1 cellular context compared by ENCODE assay signal in the genomic region with DNA sequence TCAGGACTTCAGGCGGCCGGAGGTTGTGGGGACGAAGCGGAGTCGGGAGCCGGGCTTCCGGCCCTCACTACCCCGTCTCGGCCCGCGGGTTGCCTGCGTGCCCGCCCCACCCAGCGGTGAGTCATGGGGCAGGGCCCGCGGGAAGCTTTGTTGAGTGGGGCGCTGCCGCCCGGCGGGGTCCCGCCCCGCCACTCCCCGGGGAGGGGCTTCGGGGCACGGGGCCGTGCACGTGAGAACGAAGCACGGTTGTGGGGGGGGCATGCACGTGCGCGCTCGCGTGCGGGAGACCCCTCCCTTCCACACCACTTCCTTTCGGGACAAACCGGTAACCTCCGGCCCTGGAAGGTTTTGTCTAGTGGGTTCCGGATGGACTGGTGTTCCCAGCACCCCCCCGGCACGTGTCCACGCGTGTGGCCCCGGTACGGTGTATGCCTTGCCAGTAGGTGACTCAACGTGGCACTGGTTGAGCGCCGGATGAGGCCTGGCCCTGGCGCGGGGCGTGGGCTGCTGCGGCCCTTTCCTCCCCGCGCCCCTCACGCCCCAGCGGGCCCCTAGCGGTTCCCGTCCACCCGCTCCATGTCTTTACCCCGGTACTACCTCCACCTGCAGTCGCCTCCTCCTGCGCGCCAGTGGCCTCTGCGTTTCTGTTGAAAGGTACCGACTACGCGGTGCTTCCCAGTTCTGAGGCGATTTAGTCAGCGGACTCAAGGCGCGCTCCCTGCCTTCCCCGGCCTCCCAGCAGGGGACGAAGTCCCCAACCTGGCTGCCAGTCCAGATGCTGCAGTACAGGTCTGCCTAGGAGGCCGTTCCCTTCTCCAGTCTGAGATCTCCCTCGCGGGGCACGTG.
TF ChIP-seq lines count a peak whose summit lies in the region.

No MANE protein-coding gene starts in this region.

TF ChIP-seq in WTC11, 78 proteins besides CTCF, POLR2A, EP300 and RAD21 (continued from another document):
- TF ChIP-seq, protein P1, sequence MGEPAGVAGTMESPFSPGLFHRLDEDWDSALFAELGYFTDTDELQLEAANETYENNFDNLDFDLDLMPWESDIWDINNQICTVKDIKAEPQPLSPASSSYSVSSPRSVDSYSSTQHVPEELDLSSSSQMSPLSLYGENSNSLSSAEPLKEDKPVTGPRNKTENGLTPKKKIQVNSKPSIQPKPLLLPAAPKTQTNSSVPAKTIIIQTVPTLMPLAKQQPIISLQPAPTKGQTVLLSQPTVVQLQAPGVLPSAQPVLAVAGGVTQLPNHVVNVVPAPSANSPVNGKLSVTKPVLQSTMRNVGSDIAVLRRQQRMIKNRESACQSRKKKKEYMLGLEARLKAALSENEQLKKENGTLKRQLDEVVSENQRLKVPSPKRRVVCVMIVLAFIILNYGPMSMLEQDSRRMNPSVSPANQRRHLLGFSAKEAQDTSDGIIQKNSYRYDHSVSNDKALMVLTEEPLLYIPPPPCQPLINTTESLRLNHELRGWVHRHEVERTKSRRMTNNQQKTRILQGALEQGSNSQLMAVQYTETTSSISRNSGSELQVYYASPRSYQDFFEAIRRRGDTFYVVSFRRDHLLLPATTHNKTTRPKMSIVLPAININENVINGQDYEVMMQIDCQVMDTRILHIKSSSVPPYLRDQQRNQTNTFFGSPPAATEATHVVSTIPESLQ (CRISPR knock-in tag; IDR thresholded peaks at IDR 0.05): no peak
- TF ChIP-seq TCF7 (CRISPR knock-in tag; IDR thresholded peaks at IDR 0.05; ENCODE audit: low read depth) (no peak), NR2C2 (CRISPR knock-in tag; IDR thresholded peaks at IDR 0.05) (no peak), ZNF425 (CRISPR knock-in tag; conservative IDR thresholded peaks at IDR 0.05) (no peak), ATF2 (CRISPR knock-in tag; IDR thresholded peaks at IDR 0.05; ENCODE audit: borderline replicate concordance, low read depth) (no peak), IRF2 (CRISPR knock-in tag; IDR thresholded peaks at IDR 0.05; ENCODE audit: borderline replicate concordance, low read depth) (no peak), ZNF532 (CRISPR knock-in tag; IDR thresholded peaks at IDR 0.05; ENCODE audit: borderline replicate concordance) (no peak), GRHL2 (CRISPR knock-in tag; IDR thresholded peaks at IDR 0.05; ENCODE audit: insufficient replicate concordance, severe bottlenecking) (no peak), ZBTB43 (CRISPR knock-in tag; IDR thresholded peaks at IDR 0.05) (0 out of 2 replicates have a peak, but pooled peaks have one; percentile 51), SMAD4 (CRISPR knock-in tag; IDR thresholded peaks at IDR 0.05) (peak; percentile 40; the same call in 1 of the 2 replicates), PRRX2 (CRISPR knock-in tag; IDR thresholded peaks at IDR 0.05) (no peak), OVOL2 (CRISPR knock-in tag; IDR thresholded peaks at IDR 0.05; ENCODE audit: borderline replicate concordance) (no peak), FOXP4 (CRISPR knock-in tag; IDR thresholded peaks at IDR 0.05) (peak; percentile 19; the same call in 1 of the 2 replicates), E2F1 (CRISPR knock-in tag; IDR thresholded peaks at IDR 0.05) (no peak), RELA (CRISPR knock-in tag; IDR thresholded peaks at IDR 0.05; ENCODE audit: borderline replicate concordance) (no peak), TP53 (CRISPR knock-in tag; IDR thresholded peaks at IDR 0.05) (peak; percentile 35; the same call in 1 of the 2 replicates), RORB (CRISPR knock-in tag; IDR thresholded peaks at IDR 0.05) (no peak), GTF2I (CRISPR knock-in tag; conservative IDR thresholded peaks at IDR 0.05) (no peak), FOXK1 (CRISPR knock-in tag; IDR thresholded peaks at IDR 0.05) (peak; percentile 50; the same call in 1 of the 2 replicates), ZNF232 (CRISPR knock-in tag; IDR thresholded peaks at IDR 0.05) (no peak; the same call in 1 of the 2 replicates)
- TF ChIP-seq, protein P2, sequence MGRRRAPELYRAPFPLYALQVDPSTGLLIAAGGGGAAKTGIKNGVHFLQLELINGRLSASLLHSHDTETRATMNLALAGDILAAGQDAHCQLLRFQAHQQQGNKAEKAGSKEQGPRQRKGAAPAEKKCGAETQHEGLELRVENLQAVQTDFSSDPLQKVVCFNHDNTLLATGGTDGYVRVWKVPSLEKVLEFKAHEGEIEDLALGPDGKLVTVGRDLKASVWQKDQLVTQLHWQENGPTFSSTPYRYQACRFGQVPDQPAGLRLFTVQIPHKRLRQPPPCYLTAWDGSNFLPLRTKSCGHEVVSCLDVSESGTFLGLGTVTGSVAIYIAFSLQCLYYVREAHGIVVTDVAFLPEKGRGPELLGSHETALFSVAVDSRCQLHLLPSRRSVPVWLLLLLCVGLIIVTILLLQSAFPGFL (CRISPR knock-in tag; IDR thresholded peaks at IDR 0.05; ENCODE audit: borderline replicate concordance): no peak
- TF ChIP-seq, protein P3, sequence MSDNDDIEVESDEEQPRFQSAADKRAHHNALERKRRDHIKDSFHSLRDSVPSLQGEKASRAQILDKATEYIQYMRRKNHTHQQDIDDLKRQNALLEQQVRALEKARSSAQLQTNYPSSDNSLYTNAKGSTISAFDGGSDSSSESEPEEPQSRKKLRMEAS (CRISPR knock-in tag; IDR thresholded peaks at IDR 0.05): peak; percentile 90
- TF ChIP-seq, protein P4, sequence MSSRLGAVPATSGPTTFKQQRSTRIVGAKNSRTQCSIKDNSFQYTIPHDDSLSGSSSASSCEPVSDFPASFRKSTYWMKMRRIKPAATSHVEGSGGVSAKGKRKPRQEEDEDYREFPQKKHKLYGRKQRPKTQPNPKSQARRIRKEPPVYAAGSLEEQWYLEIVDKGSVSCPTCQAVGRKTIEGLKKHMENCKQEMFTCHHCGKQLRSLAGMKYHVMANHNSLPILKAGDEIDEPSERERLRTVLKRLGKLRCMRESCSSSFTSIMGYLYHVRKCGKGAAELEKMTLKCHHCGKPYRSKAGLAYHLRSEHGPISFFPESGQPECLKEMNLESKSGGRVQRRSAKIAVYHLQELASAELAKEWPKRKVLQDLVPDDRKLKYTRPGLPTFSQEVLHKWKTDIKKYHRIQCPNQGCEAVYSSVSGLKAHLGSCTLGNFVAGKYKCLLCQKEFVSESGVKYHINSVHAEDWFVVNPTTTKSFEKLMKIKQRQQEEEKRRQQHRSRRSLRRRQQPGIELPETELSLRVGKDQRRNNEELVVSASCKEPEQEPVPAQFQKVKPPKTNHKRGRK (CRISPR knock-in tag; IDR thresholded peaks at IDR 0.05; ENCODE audit: borderline replicate concordance): no peak
